35 cellular contexts compared by ENCODE assay signal in genomic region chr10:59229451-59229850, GRCh38. TPM values are rescaled to one million over a fixed set of nuclear protein-coding genes. Genes with fewer than 3 reads are reported as not detected.
"Had no signal": no experiment of that assay in that cellular context is flagged by ENCODE, and none has a peak within 500 bp of the region (broad histone marks: within the 10 kb centered on the region; RNA-seq: fewer than 3 reads in every experiment).

No MANE protein-coding gene starts in this region.

- H3K36me3 ChIP-seq: adrenal gland, esophagus muscularis mucosa, gastroesophageal sphincter, heart right ventricle, WERI-Rb-1 had no signal

- H3K4me1 ChIP-seq: body of pancreas, esophagus muscularis mucosa, gastroesophageal sphincter, heart right ventricle had no signal

- H3K4me3 ChIP-seq: adrenal gland, body of pancreas, esophagus muscularis mucosa, gastroesophageal sphincter, heart right ventricle had no signal

- H3K9me3 ChIP-seq: adrenal gland, body of pancreas, esophagus muscularis mucosa, gastroesophageal sphincter, heart right ventricle had no signal

- DNase-seq: activated B cell treated with CpG ODN at 0.5 μM for 24 hours; activated CD4-positive, alpha-beta T cell treated with anti-CD3 and anti-CD28 coated beads for 48 hours; activated CD4-positive, alpha-beta T cell treated with anti-CD3 and anti-CD28 coated beads, Interleukin-2, amount 50 U/mL, for 1 hour; activated CD4-positive, alpha-beta T cell treated with anti-CD3 and anti-CD28 coated beads, Interleukin-2, amount 50 U/mL, for 48 hours; activated CD8-positive, alpha-beta memory T cell treated with anti-CD3 and anti-CD28 coated beads for 24 hours; activated CD8-positive, alpha-beta T cell treated with anti-CD3 and anti-CD28 coated beads for 36 hours; activated effector memory CD4-positive, alpha-beta T cell treated with anti-CD3 and anti-CD28 coated beads, Interleukin-2, amount 50 U/mL, for 16 hours; activated naive CD4-positive, alpha-beta T cell treated with anti-CD3 and anti-CD28 coated beads for 36 hours; activated naive CD8-positive, alpha-beta T cell treated with anti-CD3 and anti-CD28 coated beads for 36 hours; activated naive CD8-positive, alpha-beta T cell treated with anti-CD3 and anti-CD28 coated beads, Interleukin-2, amount 50 U/mL, for 24 hours; activated T-cell treated with anti-CD3 and anti-CD28 coated beads, Interleukin-2, amount 50 U/mL, for 1 hour; activated T-cell treated with anti-CD3 and anti-CD28 coated beads, Interleukin-2, amount 50 U/mL, for 48 hours; adrenal gland; amygdala; aorta; body of pancreas; caudate nucleus; cortex of kidney; dermis blood vessel endothelial cell; effector CD4-positive, alpha-beta T cell; effector memory CD8-positive, alpha-beta T cell; erythroblast; foreskin melanocyte; heart right ventricle; T-helper 1 cell; T-helper 17 cell; T1000; WERI-Rb-1 had no signal

- ATAC-seq: activated CD4-positive, CD25-positive, alpha-beta regulatory T cell treated with anti-CD3 and anti-CD28 coated beads, Interleukin-2, amount 50 U/mL, for 24 hours; activated CD8-positive, alpha-beta T cell treated with anti-CD3 and anti-CD28 coated beads for 36 hours; activated naive CD8-positive, alpha-beta T cell treated with anti-CD3 and anti-CD28 coated beads, Interleukin-2, amount 50 U/mL, for 24 hours; body of pancreas; effector memory CD8-positive, alpha-beta T cell; gastroesophageal sphincter; heart right ventricle; T-helper 17 cell had no signal

- H3K27ac ChIP-seq: adrenal gland, body of pancreas, esophagus muscularis mucosa, gastroesophageal sphincter, heart right ventricle, WERI-Rb-1 had no signal

- H3K27me3 ChIP-seq: adrenal gland, body of pancreas, esophagus muscularis mucosa, gastroesophageal sphincter, heart right ventricle had no signal

RNA-seq across cellular contexts. Expression of gene PHYHIPL, which starts 53.0 kb away (rescaled TPM):
- total RNA-seq: activated B cell treated with CpG ODN at 0.5 μM for 24 hours; activated CD8-positive, alpha-beta T cell treated with anti-CD3 and anti-CD28 coated beads for 36 hours; activated naive CD4-positive, alpha-beta T cell treated with anti-CD3 and anti-CD28 coated beads for 36 hours; activated naive CD8-positive, alpha-beta T cell treated with anti-CD3 and anti-CD28 coated beads for 36 hours; activated T-helper 1 cell treated with anti-CD3 and anti-CD28 coated beads, Interleukin-12 subunit alpha, Interleukin-12 subunit beta, Interleukin-2, Interleukin-4 antibody, amounts not matched to agents 30 ng/mL and 10 ng/mL and 1 ng/mL, durations not matched to agents 14 hours and 24 hours and 36 hours; activated T-helper 2 cell treated with anti-CD3 and anti-CD28 coated beads, Interferon-gamma antibody, Interleukin-2, Interleukin-4, amounts not matched to agents 10 μg/mL and 5 μg/mL and 100 μg/mL, durations not matched to agents 14 hours and 24 hours and 36 hours; fibroblast of lung; glomerular endothelial cell; heart right ventricle; T-helper 17 cell had no signal
